Comparison of ENCODE assay signal across 8 cellular contexts in genomic region chr15:83446904-83447708, GRCh38. TPM values are rescaled to one million over a fixed set of nuclear protein-coding genes. Genes with fewer than 3 reads are reported as not detected.
A peak's percentile ranks its signal among the peaks of the same experiment; 100 is the strongest.
DNase-seq lines count a peak whose midpoint lies in the region; TF ChIP-seq lines count a peak whose summit lies in the region.

Gene SH3GL3 (plus strand): TSS chr15:83447341. CDS start chr15:83447534, 193 bp downstream.

- 0 out of 2 replicates have a peak, but pooled peaks cover 3% of the 10 kb centered on the region for H3K4me1 ChIP-seq in GM23248 (ENCODE audit: insufficient read depth)

- no peaks in the 10 kb centered on the region for H3K36me3 Mint-ChIP-seq in activated naive CD8-positive, alpha-beta T cell treated with anti-CD3 and anti-CD28 coated beads for 36 hours

- no peaks in the 10 kb centered on the region for H3K79me2 ChIP-seq in GM23248 (ENCODE audit: insufficient read depth)
- no peaks in the 10 kb centered on the region for H3K79me2 ChIP-seq in neural cell (replicated peaks; ENCODE audit: insufficient read depth, low read length)

- H2AFZ ChIP-seq in GM23248 (peak within 1 kb of the TSS; percentile 84), neural cell (ENCODE audit: low read depth, low read length) (peak within 1 kb of the TSS; percentile 83)

- H3K9me3 ChIP-seq in GM23248 (ENCODE audit: low read depth) (no peaks in the 10 kb centered on the region), neural cell (ENCODE audit: low read length) (no peaks in the 10 kb centered on the region)

- H3K9ac ChIP-seq in GM23248 = peak within 1 kb of the TSS; percentile 43
- peak within 1 kb of the TSS; percentile 88 for H3K9ac ChIP-seq in neural cell (ENCODE audit: low read length)

- H3K36me3 ChIP-seq in GM23248 (ENCODE audit: low read depth) (no peaks in the 10 kb centered on the region), neural cell (ENCODE audit: insufficient read depth, low read length) (no peaks in the 10 kb centered on the region)

- TF ChIP-seq CTCF in neural cell (IDR thresholded peaks at IDR 0.05; ENCODE audit: poor library complexity, severe bottlenecking) = peak; percentile 86

- peak; percentile 72 for TF ChIP-seq RAD21 in neural cell (conservative IDR thresholded peaks at IDR 0.05)

- H3K27me3 Mint-ChIP-seq in activated naive CD8-positive, alpha-beta T cell treated with anti-CD3 and anti-CD28 coated beads for 36 hours = peaks cover 54% of the 10 kb centered on the region

- peak within 1 kb of the TSS; percentile 74 for H3K4me3 ChIP-seq in GM23248
- peak within 1 kb of the TSS; percentile 97 for H3K4me3 ChIP-seq in neural cell (ENCODE audit: low read length)

- H3K27ac ChIP-seq in GM23248 (no peak within 1 kb of the TSS), neural cell (ENCODE audit: low read length) (peak within 1 kb of the TSS; percentile 86), substantia nigra (ENCODE audit: low read depth, low read length, poor library complexity, severe bottlenecking) (peak within 1 kb of the TSS; percentile 91)

- DNase-seq in A172 (ENCODE audit: low spot score) = peak; percentile 58
- DNase-seq in GM23248 = peak; percentile 93
- DNase-seq in NCI-H82 treated with DMSO at 0.1 percent for 48 hours (lab: John Stamatoyannopoulos, UW; ENCODE audit: unreplicated experiment) = peak; percentile 51
- peak; percentile 78 for DNase-seq in activated naive CD8-positive, alpha-beta T cell treated with anti-CD3 and anti-CD28 coated beads for 36 hours
- peak; percentile 93 for DNase-seq in globus pallidus (ENCODE audit: low spot score)
- peak; percentile 51 to 97 (median 86) for DNase-seq in substantia nigra (lab: John Stamatoyannopoulos, UW)
- no peak for DNase-seq in NCI-H2029 (lab: John Stamatoyannopoulos, UW)

- no peak within 1 kb of the TSS for H3K27ac Mint-ChIP-seq in activated naive CD8-positive, alpha-beta T cell treated with anti-CD3 and anti-CD28 coated beads for 36 hours

- peaks cover 4% of the 10 kb centered on the region for H3K4me1 Mint-ChIP-seq in activated naive CD8-positive, alpha-beta T cell treated with anti-CD3 and anti-CD28 coated beads for 36 hours

- H3F3A ChIP-seq in GM23248 (ENCODE audit: insufficient read depth) (peaks cover 11% of the 10 kb centered on the region; the same call in 1 of the 2 replicates), neural cell (ENCODE audit: insufficient read depth, low read length, poor library complexity, severe bottlenecking) (no peaks in the 10 kb centered on the region)

- H3K9me2 ChIP-seq in GM23248 (ENCODE audit: insufficient read depth) = no peaks in the 10 kb centered on the region
- H3K9me2 ChIP-seq in neural cell (ENCODE audit: insufficient read depth, low read length) = no peaks in the 10 kb centered on the region

- H3K4me2 ChIP-seq in GM23248 (ENCODE audit: unreplicated experiment) = peak within 1 kb of the TSS; percentile 84
- peak within 1 kb of the TSS; percentile 53 for H3K4me2 ChIP-seq in neural cell (ENCODE audit: low read length)

- whole genome bisulfite sequencing in GM23248 (ENCODE audit: low coverage in 1 of 2, low lambda C conversion rate in 2 of 2, missing lambda C conversion rate in 2 of 2), 2 experiments = 2% methylated on average over 54 to 62 of the region's 68 CpGs

- TF ChIP-seq EP300 in neural cell (conservative IDR thresholded peaks at IDR 0.05; ENCODE audit: poor library complexity, severe bottlenecking) = peak; percentile 65

- peaks cover 14% of the 10 kb centered on the region for H3K27me3 ChIP-seq in GM23248 (replicated peaks; ENCODE audit: insufficient read depth)
- no peaks in the 10 kb centered on the region for H3K27me3 ChIP-seq in neural cell (ENCODE audit: insufficient read depth, low read depth, low read length)

- H4K20me1 ChIP-seq in GM23248 (ENCODE audit: insufficient read depth) (no peaks in the 10 kb centered on the region), neural cell (ENCODE audit: insufficient read depth) (no peaks in the 10 kb centered on the region)

- peak within 1 kb of the TSS; percentile 77 for H3K4me3 Mint-ChIP-seq in activated naive CD8-positive, alpha-beta T cell treated with anti-CD3 and anti-CD28 coated beads for 36 hours

- in situ Hi-C loops in GM23248 (cut with MboI) = no loop called here

- H3K9me3 Mint-ChIP-seq in activated naive CD8-positive, alpha-beta T cell treated with anti-CD3 and anti-CD28 coated beads for 36 hours = peaks cover 2% of the 10 kb centered on the region

TF ChIP-seq in neural cell, 6 proteins besides CTCF, POLR2A, EP300 and RAD21:
- TF ChIP-seq MXI1 (conservative IDR thresholded peaks at IDR 0.05; ENCODE audit: poor library complexity, severe bottlenecking) (peak; percentile 89), POLR2AphosphoS5 (IDR thresholded peaks at IDR 0.05) (peak; percentile 85), REST (IDR thresholded peaks at IDR 0.05; ENCODE audit: borderline replicate concordance) (peak; percentile 55), SMC3 (conservative IDR thresholded peaks at IDR 0.05; ENCODE audit: poor library complexity) (peak; percentile 69), TAF1 (IDR thresholded peaks at IDR 0.05; ENCODE audit: low read depth) (peak; percentile 16), EZH2 (IDR thresholded peaks at IDR 0.05; ENCODE audit: borderline replicate concordance, insufficient read depth, low read length, poor library complexity, severe bottlenecking) (no peak)

RNA-seq across cellular contexts. Expression of gene SH3GL3, which starts in this region (rescaled TPM):
- 0.74 TPM in 1 of 2 replicates, not detected in the other for total RNA-seq in A172 (2014; rRNA removed; shearing (Covaris generic))
- total RNA-seq in GM23248 (2014; rRNA removed; shearing (Covaris generic)) = not detected in 2 replicates
- polyA plus RNA-seq in GM23248 (2016; fragmentation: Nextera tagmentation; extraction: Ambion mirVana) (0.27 and 0.28 TPM in 2 replicates), neural cell (85.8 and 104 TPM in 2 replicates)
- not detected for total RNA-seq in activated naive CD8-positive, alpha-beta T cell treated with anti-CD3 and anti-CD28 coated beads for 36 hours
- polyA minus RNA-seq in neural cell = 51.9 and 52.0 TPM in 2 replicates

Comparison
In these comparisons a context has a peak if more than half of its experiments do, and no peak if none do; other contexts are left out.
1. RNA of gene SH3GL3 (polyA plus RNA-seq): 85.8 to 104 TPM in neural cell; 0.27 to 0.28 TPM in GM23248; every median in the first group is over 10 times any median in the second.
2. Peak in DNase-seq in A172; RNA of the gene not detected or under 1 TPM.
3. Peak in DNase-seq, H3K4me3 ChIP-seq, H3K9ac ChIP-seq and H3K4me2 ChIP-seq in GM23248; RNA of the gene not detected or under 1 TPM.
4. Peak in DNase-seq in activated naive CD8-positive, alpha-beta T cell treated with anti-CD3 and anti-CD28 coated beads for 36 hours; RNA of the gene not detected or under 1 TPM.